Comparison of ENCODE assay signal across 1 cellular context in the genomic region with DNA sequence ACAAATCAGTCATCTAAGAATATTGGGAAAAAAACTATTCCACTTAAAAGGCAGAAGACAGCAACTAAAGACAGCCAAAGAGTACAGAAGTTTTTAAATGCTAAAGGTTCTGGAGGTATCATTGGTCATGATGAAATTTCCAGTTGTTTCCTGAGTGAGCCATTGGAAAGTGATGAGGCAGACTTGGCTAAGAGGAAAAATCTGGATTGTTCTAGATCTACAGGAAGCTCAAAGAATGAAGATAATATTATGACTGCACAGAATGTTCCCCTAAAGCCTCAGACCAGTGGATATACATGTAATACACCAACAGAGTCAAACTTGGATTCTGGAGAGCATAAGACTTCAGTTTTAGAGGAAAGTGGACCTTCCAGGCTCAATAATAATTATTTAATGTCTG.
TF ChIP-seq lines count a peak whose summit lies in the region.

No MANE protein-coding gene starts in this region.

TF ChIP-seq in GM12878, 131 proteins besides CTCF, POLR2A, EP300 and RAD21 (continued from another document):
- TF ChIP-seq SREBF2 (IDR thresholded peaks at IDR 0.05; ENCODE audit: low read length) (no peak), RAD51 (IDR thresholded peaks at IDR 0.05) (no peak), BCL11A (IDR thresholded peaks at IDR 0.05; ENCODE audit: low read depth, low read length) (no peak), TCF12 (IDR thresholded peaks at IDR 0.05; ENCODE audit: low read depth, low read length) (no peak), SIN3A (IDR thresholded peaks at IDR 0.05; ENCODE audit: low read depth, low read length) (no peak), NBN (IDR thresholded peaks at IDR 0.05) (no peak), CHD4 (IDR thresholded peaks at IDR 0.05) (no peak), PAX5 (IDR thresholded peaks at IDR 0.05; ENCODE audit: borderline replicate concordance, low read depth, low read length) (no peak), STAT1 (conservative IDR thresholded peaks at IDR 0.05) (no peak), MEF2B (IDR thresholded peaks at IDR 0.05; ENCODE audit: partially characterized antibody, poor library complexity, severe bottlenecking) (no peak), FOS (IDR thresholded peaks at IDR 0.05; ENCODE audit: borderline replicate concordance, extremely low read depth, insufficient read length) (no peak), RCOR1 (conservative IDR thresholded peaks at IDR 0.05; ENCODE audit: low read depth, low read length) (no peak)
TF ChIP-seq in GM12878: peak in this region for 0.
